In genomic region chr6:24949020-24949569, GRCh38 we compare ENCODE assay signal across 7 cellular contexts. TPM values are rescaled to one million over a fixed set of nuclear protein-coding genes. Genes with fewer than 3 reads are reported as not detected.
DNase-seq lines count a peak whose midpoint lies in the region; ATAC-seq and TF ChIP-seq lines count a peak whose summit lies in the region.

No MANE protein-coding gene starts in this region.

- no peaks in the 10 kb centered on the region for H3K27me3 ChIP-seq in neural progenitor cell

- ATAC-seq in GM18873 (IDR thresholded peaks at IDR 0.05; ENCODE audit: low FRiP score, unreplicated experiment) (peak; percentile 92), HG02588 (IDR thresholded peaks at IDR 0.05; ENCODE audit: unreplicated experiment) (peak; percentile 94)
- ATAC-seq in naive thymus-derived CD8-positive, alpha-beta T cell = peak; percentile 70 to 73

- no peak overlapping the region for H3K4me2 ChIP-seq in neural progenitor cell

- peaks cover 5% of the 10 kb centered on the region for H3F3A ChIP-seq in neural progenitor cell (ENCODE audit: low read depth)

- no peak overlapping the region for H3K4me3 ChIP-seq in neural progenitor cell

- H2AFZ ChIP-seq in neural progenitor cell (replicated peaks) = no peak overlapping the region

- peaks cover 3 to 46% (median 30%) of the 10 kb centered on the region in 9 donors for H3K9me3 Mint-ChIP-seq in naive thymus-derived CD8-positive, alpha-beta T cell
- H3K9me3 Mint-ChIP-seq in neural progenitor cell = peaks cover 23% of the 10 kb centered on the region

- peaks cover 9% of the 10 kb centered on the region for H3K36me3 ChIP-seq in neural progenitor cell

- no peaks in the 10 kb centered on the region for H3K27me3 Mint-ChIP-seq in naive thymus-derived CD8-positive, alpha-beta T cell
- no peaks in the 10 kb centered on the region for H3K27me3 Mint-ChIP-seq in neural progenitor cell (ENCODE audit: insufficient read depth, low read depth)

- POLR2A ChIA-PET in naive thymus-derived CD8-positive, alpha-beta T cell (lab: Charles Lee) = interaction anchor here (0.6 to 25.0 kb wide), 25 partner anchors 12 to 1285 kb away, joined by 3 to 1085 read pairs (median 6); partner anchors contain the start of gene RIPOR2

- H3K4me3 Mint-ChIP-seq in naive thymus-derived CD8-positive, alpha-beta T cell = peak overlapping the region; percentile 52 to 81 (median 75)
- no peak overlapping the region for H3K4me3 Mint-ChIP-seq in neural progenitor cell

- H3K27ac ChIP-seq in neural progenitor cell = no peak overlapping the region

- no peak for TF ChIP-seq CTCF in neural progenitor cell (IDR thresholded peaks at IDR 0.05)

- H3K9ac ChIP-seq in neural progenitor cell = no peak overlapping the region

- H4K20me1 ChIP-seq in neural progenitor cell (ENCODE audit: low read depth) = no peaks in the 10 kb centered on the region

- H3K4me1 ChIP-seq in neural progenitor cell = no peaks in the 10 kb centered on the region

- DNase-seq in NAMALWA (ENCODE audit: low spot score) (peak; percentile 55), neural progenitor cell (ENCODE audit: low spot score) (no peak), middle frontal gyrus (ENCODE audit: extremely low spot score, low spot score) (no peak), NCI-H1092 treated with DMSO at 0.1 percent for 48 hours (lab: John Stamatoyannopoulos, UW) (no peak)
- DNase-seq in naive thymus-derived CD8-positive, alpha-beta T cell = peak in 9 of 10 donors; percentile 44 to 90 (median 68)

- H3K36me3 Mint-ChIP-seq in naive thymus-derived CD8-positive, alpha-beta T cell = peaks cover 0 to 37% (median 28%) of the 10 kb centered on the region in 3 donors
- peaks cover 2% of the 10 kb centered on the region for H3K36me3 Mint-ChIP-seq in neural progenitor cell

- peaks cover 16% of the 10 kb centered on the region for H3K9me3 ChIP-seq in neural progenitor cell (ENCODE audit: low read depth)

- no peaks in the 10 kb centered on the region for H3K79me2 ChIP-seq in neural progenitor cell (ENCODE audit: low read depth)

- peaks cover 30 to 84% (median 76%) of the 10 kb centered on the region in 4 donors for H3K4me1 Mint-ChIP-seq in naive thymus-derived CD8-positive, alpha-beta T cell
- H3K4me1 Mint-ChIP-seq in neural progenitor cell = no peaks in the 10 kb centered on the region

- peak overlapping the region; percentile 70 to 100 (median 96) for H3K27ac Mint-ChIP-seq in naive thymus-derived CD8-positive, alpha-beta T cell
- no peak overlapping the region for H3K27ac Mint-ChIP-seq in neural progenitor cell

RNA-seq across cellular contexts. Expression of gene RIPOR2, which starts 13.3 kb away (rescaled TPM):
- total RNA-seq in naive thymus-derived CD8-positive, alpha-beta T cell = 100 to 1,000 TPM; 511 to 531 TPM
- polyA plus RNA-seq in naive thymus-derived CD8-positive, alpha-beta T cell = 100 to 1,000 TPM; 413 to 542 (median 468) TPM
- total RNA-seq in neural progenitor cell (ENCODE audit: low replicate concordance) = 0.26 and 1.1 TPM in 2 replicates

Comparison
In these comparisons a context has a peak if more than half of its experiments do, and no peak if none do; other contexts are left out.
1. DNase-seq: peak in NAMALWA (single experiment) and naive thymus-derived CD8-positive, alpha-beta T cell (9 of 10); none in neural progenitor cell (single experiment), middle frontal gyrus (single experiment) and NCI-H1092 treated with DMSO at 0.1 percent for 48 hours (single experiment).
2. RNA of gene RIPOR2, which starts 13.3 kb away (total RNA-seq): 511 to 531 TPM in naive thymus-derived CD8-positive, alpha-beta T cell; 0.26 to 1.1 TPM in neural progenitor cell; every median in the first group is over 100 times any median in the second.
3. Peak in every context shown above with its lines, with median percentiles within 50 percentile points of each other: ATAC-seq.